Comparison of ENCODE assay signal across 22 cellular contexts in genomic region chr7:144407266-144407931, GRCh38. TPM values are rescaled to one million over a fixed set of nuclear protein-coding genes. Genes with fewer than 3 reads are reported as not detected.
DNase-seq lines count a peak whose midpoint lies in the region; ATAC-seq and TF ChIP-seq lines count a peak whose summit lies in the region.
"Had no signal": no experiment of that assay in that cellular context is flagged by ENCODE, and none has a peak within 500 bp of the region (broad histone marks: within the 10 kb centered on the region; RNA-seq: fewer than 3 reads in every experiment).

No MANE protein-coding gene starts in this region.

- H3K27me3 ChIP-seq in iPS-15b (ENCODE audit: control insufficient read depth, insufficient read depth, low read length) (no peaks in the 10 kb centered on the region), sigmoid colon (no peaks in the 10 kb centered on the region), SK-N-SH (ENCODE audit: insufficient read depth) (peaks cover 47% of the 10 kb centered on the region; the same call in 1 of the 2 replicates)
- H3K27me3 ChIP-seq: transverse colon had no signal

- ATAC-seq in SK-N-SH treated with all-trans-retinoic acid at 6 μM for 48 hours (no peak), GM19452 (IDR thresholded peaks at IDR 0.05; ENCODE audit: unreplicated experiment) (no peak)
- ATAC-seq: activated CD8-positive, alpha-beta T cell treated with anti-CD3 and anti-CD28 coated beads for 36 hours; stimulated activated effector memory CD8-positive, alpha-beta T cell treated with anti-CD3 and anti-CD28 coated beads, Interleukin-12 subunit alpha, Interleukin-12 subunit beta, amount 100 ng/mL, for 72 hours had no signal

- no peaks in the 10 kb centered on the region for H3F3A ChIP-seq in SK-N-SH (replicated peaks; ENCODE audit: insufficient read depth)

- H3K9ac ChIP-seq in iPS-15b (ENCODE audit: low read depth, low read length), result peak overlapping the region; percentile 26
- no peak overlapping the region for H3K9ac ChIP-seq in SK-N-SH

- TF ChIP-seq EP300 in sigmoid colon (IDR thresholded peaks at IDR 0.05) (no peak), SK-N-SH (IDR thresholded peaks at IDR 0.05; ENCODE audit: borderline replicate concordance in 1 of 2, low read depth in 1 of 2, low read length in 1 of 2) (no peak)

- CTCF ChIA-PET in SK-N-SH (lab: Yijun Ruan, JAX), result no interaction called here

- H3K27ac ChIP-seq in VCaP (peak overlapping the region; percentile 98), sigmoid colon (no peak overlapping the region), SK-N-SH (ENCODE audit: low read depth in 2 of 2, low read length in 1 of 2) (no peak overlapping the region)

- H3K4me3 ChIP-seq in iPS-15b (ENCODE audit: low read depth, low read length), result no peak overlapping the region
- no peak overlapping the region for H3K4me3 ChIP-seq in sigmoid colon
- no peak overlapping the region for H3K4me3 ChIP-seq in SK-N-SH (ENCODE audit: low read depth in 2 of 2, low read length in 1 of 2)
- H3K4me3 ChIP-seq: transverse colon had no signal

- H3K9me3 ChIP-seq in iPS-15b (ENCODE audit: control insufficient read depth, insufficient read depth, low read length) (no peaks in the 10 kb centered on the region), sigmoid colon (no peaks in the 10 kb centered on the region), SK-N-SH (no peaks in the 10 kb centered on the region)
- H3K9me3 ChIP-seq: transverse colon had no signal

- H2AFZ ChIP-seq in SK-N-SH (ENCODE audit: low read depth), result no peak overlapping the region

- TF ChIP-seq RAD21 in SK-N-SH (IDR thresholded peaks at IDR 0.05; ENCODE audit: low read length), result no peak

- no peaks in the 10 kb centered on the region for H4K20me1 ChIP-seq in SK-N-SH (ENCODE audit: insufficient read depth)

- WGBS in sigmoid colon, 2 donors, result 74 to 76% methylated on average over 12 of the region's 12 CpGs
- WGBS in SK-N-SH (ENCODE audit: low lambda C conversion rate), result 6% methylated on average over 12 of the region's 12 CpGs

- TF ChIP-seq CTCF in VCaP (conservative IDR thresholded peaks at IDR 0.05) (no peak), sigmoid colon (IDR thresholded peaks at IDR 0.05) (no peak), SK-N-SH (IDR thresholded peaks at IDR 0.05) (no peak)

- intact Hi-C loops in sigmoid colon (cut with DNase I), result no loop called here

- H3K4me1 ChIP-seq in iPS-15b (ENCODE audit: control insufficient read depth, insufficient read depth, low read length), result no peaks in the 10 kb centered on the region
- H3K4me1 ChIP-seq in sigmoid colon, result peaks cover 0 to 17% (median 10%) of the 10 kb centered on the region in 4 donors
- no peaks in the 10 kb centered on the region for H3K4me1 ChIP-seq in SK-N-SH (ENCODE audit: control insufficient read depth in 1 of 2, insufficient read depth in 2 of 2, low read depth in 1 of 2, low read length in 1 of 2)

- no peak for TF ChIP-seq POLR2A in sigmoid colon (IDR thresholded peaks at IDR 0.05)

- peak; percentile 6 for DNase-seq in NCI-H82 (lab: John Stamatoyannopoulos, UW)
- no peak for DNase-seq in NCI-H82 treated with DMSO at 0.1 percent for 48 hours (lab: John Stamatoyannopoulos, UW; ENCODE audit: unreplicated experiment)
- DNase-seq in sigmoid colon, result no peak
- DNase-seq in SK-N-SH, result no peak
- DNase-seq: activated CD8-positive, alpha-beta T cell treated with anti-CD3 and anti-CD28 coated beads for 36 hours; activated T-cell treated with anti-CD3 and anti-CD28 coated beads, Interleukin-2, amount 50 U/mL, for 48 hours; C1 segment of cervical spinal cord; cortex of kidney; DMS153; NCI-H1694 treated with DMSO at 0.1 percent for 48 hours; NCI-H524 treated with DMSO at 0.1 percent for 48 hours; SW 1271; transverse colon had no signal

- no peaks in the 10 kb centered on the region for H3K36me3 ChIP-seq in iPS-15b (ENCODE audit: control insufficient read depth, insufficient read depth, low read length)
- no peaks in the 10 kb centered on the region for H3K36me3 ChIP-seq in sigmoid colon
- H3K36me3 ChIP-seq in SK-N-SH (replicated peaks in 1 of 2; ENCODE audit: control insufficient read depth in 1 of 2, insufficient read depth in 2 of 2, low read length in 1 of 2), result no peaks in the 10 kb centered on the region
- H3K36me3 ChIP-seq: transverse colon had no signal

- H3K79me2 ChIP-seq in SK-N-SH (ENCODE audit: insufficient read depth), result no peaks in the 10 kb centered on the region

- H3K4me2 ChIP-seq in SK-N-SH, result no peak overlapping the region

- POLR2A ChIA-PET in SK-N-SH (lab: Yijun Ruan, JAX), result no interaction called here

- no peaks in the 10 kb centered on the region for H3K9me2 ChIP-seq in SK-N-SH

TF ChIP-seq in SK-N-SH treated with all-trans-retinoic acid at 6 μM for 48 hours, 23 proteins besides CTCF, POLR2A, EP300 and RAD21:
- TF ChIP-seq ZNF70 (CRISPR knock-in tag; IDR thresholded peaks at IDR 0.05), result no peak

TF ChIP-seq in SK-N-SH, 30 proteins besides CTCF, POLR2A, EP300 and RAD21 (continues in another document):
- TF ChIP-seq ELF1 (IDR thresholded peaks at IDR 0.05) (no peak), PBX3 (IDR thresholded peaks at IDR 0.05) (no peak), SMC3 (IDR thresholded peaks at IDR 0.05; ENCODE audit: low read depth, low read length) (no peak), RFX5 (IDR thresholded peaks at IDR 0.05; ENCODE audit: low read length) (no peak), NRF1 (IDR thresholded peaks at IDR 0.05; ENCODE audit: low read depth, low read length) (no peak), TEAD4 (IDR thresholded peaks at IDR 0.05; ENCODE audit: borderline replicate concordance, insufficient read depth) (no peak), POLR2AphosphoS5 (IDR thresholded peaks at IDR 0.05; ENCODE audit: low read depth, low read length) (no peak), FOXJ3 (CRISPR knock-in tag; IDR thresholded peaks at IDR 0.05) (no peak), YY1 (IDR thresholded peaks at IDR 0.05; ENCODE audit: low read depth) (no peak), FOXM1 (IDR thresholded peaks at IDR 0.05; ENCODE audit: low read depth) (no peak), REST (IDR thresholded peaks at IDR 0.05; ENCODE audit: low read depth, low read length) (no peak), GATA2 (CRISPR knock-in tag; IDR thresholded peaks at IDR 0.05) (no peak), RXRA (IDR thresholded peaks at IDR 0.05; ENCODE audit: borderline replicate concordance, low read depth) (no peak)
- TF ChIP-seq, protein P1, sequence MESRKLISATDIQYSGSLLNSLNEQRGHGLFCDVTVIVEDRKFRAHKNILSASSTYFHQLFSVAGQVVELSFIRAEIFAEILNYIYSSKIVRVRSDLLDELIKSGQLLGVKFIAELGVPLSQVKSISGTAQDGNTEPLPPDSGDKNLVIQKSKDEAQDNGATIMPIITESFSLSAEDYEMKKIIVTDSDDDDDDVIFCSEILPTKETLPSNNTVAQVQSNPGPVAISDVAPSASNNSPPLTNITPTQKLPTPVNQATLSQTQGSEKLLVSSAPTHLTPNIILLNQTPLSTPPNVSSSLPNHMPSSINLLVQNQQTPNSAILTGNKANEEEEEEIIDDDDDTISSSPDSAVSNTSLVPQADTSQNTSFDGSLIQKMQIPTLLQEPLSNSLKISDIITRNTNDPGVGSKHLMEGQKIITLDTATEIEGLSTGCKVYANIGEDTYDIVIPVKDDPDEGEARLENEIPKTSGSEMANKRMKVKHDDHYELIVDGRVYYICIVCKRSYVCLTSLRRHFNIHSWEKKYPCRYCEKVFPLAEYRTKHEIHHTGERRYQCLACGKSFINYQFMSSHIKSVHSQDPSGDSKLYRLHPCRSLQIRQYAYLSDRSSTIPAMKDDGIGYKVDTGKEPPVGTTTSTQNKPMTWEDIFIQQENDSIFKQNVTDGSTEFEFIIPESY (IDR thresholded peaks at IDR 0.05; ENCODE audit: borderline replicate concordance, low read depth), result no peak

RNA-seq across cellular contexts. Expression of gene NOBOX, which starts 3.9 kb away (rescaled TPM):
- not detected for total RNA-seq in sigmoid colon
- polyA plus RNA-seq in sigmoid colon, result not detected
- polyA plus RNA-seq in SK-N-SH (2012; rRNA removed), result not detected in 2 replicates
- polyA plus RNA-seq in SK-N-SH (2012; cell fraction: cytosol; rRNA removed), result not detected in 2 replicates
- polyA plus RNA-seq in SK-N-SH (2012; cell fraction: nucleus; rRNA removed), result not detected in 2 replicates
- total RNA-seq: A172; activated CD8-positive, alpha-beta T cell treated with anti-CD3 and anti-CD28 coated beads for 36 hours; endothelial cell of umbilical vein; pulmonary artery endothelial cell; transverse colon had no signal
- polyA plus RNA-seq: endothelial cell of umbilical vein, neural cell had no signal

RNA-seq across cellular contexts. Expression of gene ARHGEF5, which starts 52.2 kb away (rescaled TPM):
- total RNA-seq in sigmoid colon, result 10 to 100 TPM in 1 of 4 donors, 1 to 10 TPM in 3; 4.9 to 10.9 (median 6.2) TPM
- polyA plus RNA-seq in sigmoid colon (10 to 100 TPM; 27.6 to 47.6 (median 31.1) TPM), SK-N-SH (2012; rRNA removed) (0.02 and 0.07 TPM in 2 replicates)
- polyA plus RNA-seq in SK-N-SH (2012; cell fraction: cytosol; rRNA removed), result 0.01 TPM in 2 replicates
- 0.04 and 0.09 TPM in 2 replicates for polyA plus RNA-seq in SK-N-SH (2012; cell fraction: nucleus; rRNA removed)
- total RNA-seq: A172 had no signal
- polyA plus RNA-seq: neural cell had no signal

Comparison
In these comparisons a context has a peak if more than half of its experiments do, and no peak if none do; other contexts are left out.
1. RNA of gene ARHGEF5, which starts 52.2 kb away (polyA plus RNA-seq): 27.6 to 47.6 TPM in sigmoid colon; 0.01 to 0.09 TPM in SK-N-SH; every median in the first group is over 10 times any median in the second.